ENCODE assay signal across 25 cellular contexts in genomic region chr13:107881362-107881761, GRCh38.
DNase-seq lines count a peak whose midpoint lies in the region; ATAC-seq, FAIRE-seq and TF ChIP-seq lines count a peak whose summit lies in the region.
"Had no signal": no experiment of that assay in that cellular context is flagged by ENCODE, and none has a peak within 500 bp of the region (broad histone marks: within the 10 kb centered on the region; RNA-seq: fewer than 3 reads in every experiment).

No MANE protein-coding gene starts in this region.

- H3K4me1 ChIP-seq in GM23248 (ENCODE audit: insufficient read depth): peaks cover 31% of the 10 kb centered on the region
- H3K4me1 ChIP-seq in PC-3 (ENCODE audit: insufficient read depth, low read length): peaks cover 58% of the 10 kb centered on the region
- H3K4me1 ChIP-seq in astrocyte (ENCODE audit: insufficient read depth, low read length): no peaks in the 10 kb centered on the region
- no peaks in the 10 kb centered on the region for H3K4me1 ChIP-seq in smooth muscle cell (ENCODE audit: low read depth)
- H3K4me1 ChIP-seq in CD8-positive, alpha-beta memory T cell (ENCODE audit: insufficient read depth, low read length): no peaks in the 10 kb centered on the region
- H3K4me1 ChIP-seq: HAP-1 had no signal

- H4K20me1 ChIP-seq in GM23248 (ENCODE audit: insufficient read depth): no peaks in the 10 kb centered on the region
- no peaks in the 10 kb centered on the region for H4K20me1 ChIP-seq in PC-3 (ENCODE audit: low read length)
- no peaks in the 10 kb centered on the region for H4K20me1 ChIP-seq in astrocyte (ENCODE audit: insufficient read depth, low read length)
- no peaks in the 10 kb centered on the region for H4K20me1 ChIP-seq in smooth muscle cell (ENCODE audit: low read depth)

- ATAC-seq in PC-3 (peak; percentile 86), GM18498 (IDR thresholded peaks at IDR 0.05; ENCODE audit: unreplicated experiment) (no peak)
- ATAC-seq: SK-N-SH treated with all-trans-retinoic acid at 6 μM for 48 hours had no signal

- H3K79me2 ChIP-seq in GM23248 (ENCODE audit: insufficient read depth): no peaks in the 10 kb centered on the region
- H3K79me2 ChIP-seq in PC-3 (ENCODE audit: low read length): peaks cover 36% of the 10 kb centered on the region
- no peaks in the 10 kb centered on the region for H3K79me2 ChIP-seq in astrocyte (ENCODE audit: insufficient read depth, low read length)
- no peaks in the 10 kb centered on the region for H3K79me2 ChIP-seq in smooth muscle cell (ENCODE audit: low read depth)

- in situ Hi-C loops in GM23248 (cut with MboI): no loop called here

- H3K9me3 ChIP-seq in GM23248 (ENCODE audit: low read depth) (no peaks in the 10 kb centered on the region), PC-3 (ENCODE audit: low read length) (no peaks in the 10 kb centered on the region), astrocyte (ENCODE audit: insufficient read depth, low read depth, low read length) (no peaks in the 10 kb centered on the region), smooth muscle cell (replicated peaks; ENCODE audit: low read depth) (no peaks in the 10 kb centered on the region)
- no peaks in the 10 kb centered on the region for H3K9me3 ChIP-seq in CD8-positive, alpha-beta memory T cell (ENCODE audit: low read length)
- H3K9me3 ChIP-seq: HAP-1 had no signal

- H3K27ac Mint-ChIP-seq in astrocyte (ENCODE audit: unreplicated experiment): no peak overlapping the region
- H3K27ac Mint-ChIP-seq in CD8-positive, alpha-beta memory T cell: no peak overlapping the region

- peaks cover 22% of the 10 kb centered on the region; the same call in 1 of the 2 replicates for H3F3A ChIP-seq in GM23248 (ENCODE audit: insufficient read depth)
- H3F3A ChIP-seq in PC-3 (ENCODE audit: low read length, unreplicated experiment): peaks cover 4% of the 10 kb centered on the region
- H3F3A ChIP-seq in smooth muscle cell (ENCODE audit: low read depth): no peaks in the 10 kb centered on the region

- no peak for TF ChIP-seq CTCF in PC-3 (conservative IDR thresholded peaks at IDR 0.05; ENCODE audit: low read depth, low read length)
- TF ChIP-seq CTCF in astrocyte (IDR thresholded peaks at IDR 0.05; ENCODE audit: insufficient read depth, low read depth, low read length): no peak
- no peak for TF ChIP-seq CTCF in fibroblast of villous mesenchyme (IDR thresholded peaks at IDR 0.05; ENCODE audit: insufficient read depth, low read depth, low read length)
- TF ChIP-seq CTCF in smooth muscle cell (IDR thresholded peaks at IDR 0.05; ENCODE audit: borderline replicate concordance, insufficient read depth, poor library complexity, severe bottlenecking): no peak

- no peak overlapping the region for H3K27ac ChIP-seq in GM23248
- H3K27ac ChIP-seq in PC-3 (ENCODE audit: low read length): peak overlapping the region; percentile 76
- H3K27ac ChIP-seq in astrocyte (ENCODE audit: low read depth, low read length): no peak overlapping the region
- no peak overlapping the region for H3K27ac ChIP-seq in smooth muscle cell (ENCODE audit: low read depth)
- no peak overlapping the region for H3K27ac ChIP-seq in CD8-positive, alpha-beta memory T cell (ENCODE audit: low read depth, low read length)
- H3K27ac ChIP-seq: C4-2B had no signal

- CTCF ChIA-PET in PC-3 (lab: Charles Lee): no interaction called here
- CTCF ChIA-PET in CD8-positive, alpha-beta memory T cell (lab: Charles Lee): no interaction called here

- H3K9me2 ChIP-seq in GM23248 (ENCODE audit: insufficient read depth): no peaks in the 10 kb centered on the region
- no peaks in the 10 kb centered on the region for H3K9me2 ChIP-seq in PC-3 (replicated peaks; ENCODE audit: low read length)

- peaks cover 18% of the 10 kb centered on the region for H3K4me1 Mint-ChIP-seq in astrocyte (ENCODE audit: low read depth, unreplicated experiment)
- H3K4me1 Mint-ChIP-seq in CD8-positive, alpha-beta memory T cell: no peaks in the 10 kb centered on the region

- intact Hi-C loops in PC-3 (cut with micrococcal nuclease): loop anchor here (1.0 to 5.0 kb wide), 5 partner anchors 201 to 674 kb away; partner anchors contain the start of genes ABHD13 and LIG4

- H3K27me3 ChIP-seq in GM23248 (replicated peaks; ENCODE audit: insufficient read depth) (peaks cover 7% of the 10 kb centered on the region; the same call in 1 of the 2 replicates), PC-3 (ENCODE audit: low read length) (no peaks in the 10 kb centered on the region), astrocyte (ENCODE audit: insufficient read depth, low read length) (no peaks in the 10 kb centered on the region), smooth muscle cell (ENCODE audit: low read depth) (no peaks in the 10 kb centered on the region)
- H3K27me3 ChIP-seq in CD8-positive, alpha-beta memory T cell (ENCODE audit: insufficient read depth, low read length, poor library complexity, severe bottlenecking): no peaks in the 10 kb centered on the region

- H3K27me3 Mint-ChIP-seq in astrocyte (ENCODE audit: low read depth, unreplicated experiment): no peaks in the 10 kb centered on the region
- H3K27me3 Mint-ChIP-seq in CD8-positive, alpha-beta memory T cell: no peaks in the 10 kb centered on the region

- H3K4me2 ChIP-seq in GM23248 (ENCODE audit: unreplicated experiment) (peak overlapping the region; percentile 43), PC-3 (ENCODE audit: low read length) (peak overlapping the region; percentile 78), astrocyte (ENCODE audit: low read length) (no peak overlapping the region), smooth muscle cell (no peak overlapping the region)

- H2AFZ ChIP-seq in GM23248 (no peak overlapping the region), PC-3 (ENCODE audit: low read length) (no peak overlapping the region), astrocyte (ENCODE audit: low read depth, low read length) (no peak overlapping the region), smooth muscle cell (ENCODE audit: low read depth) (no peak overlapping the region)

- no peak for FAIRE-seq in astrocyte (lab: Jason Lieb, UNC)
- FAIRE-seq: A204.1, D721Med had no signal

- no peak overlapping the region for H3K4me3 Mint-ChIP-seq in astrocyte (ENCODE audit: unreplicated experiment)
- H3K4me3 Mint-ChIP-seq in CD8-positive, alpha-beta memory T cell: no peak overlapping the region

- H3K4me3 ChIP-seq in GM23248 (no peak overlapping the region), PC-3 (ENCODE audit: low read length) (peak overlapping the region; percentile 34), astrocyte (ENCODE audit: insufficient read depth, low read depth, low read length) (no peak overlapping the region), fibroblast of villous mesenchyme (ENCODE audit: low read depth, low read length) (no peak overlapping the region), smooth muscle cell (no peak overlapping the region)
- no peak overlapping the region for H3K4me3 ChIP-seq in CD8-positive, alpha-beta memory T cell (ENCODE audit: low read length)
- H3K4me3 ChIP-seq: HAP-1 had no signal

- WGBS in GM23248 (ENCODE audit: low coverage in 1 of 2, low lambda C conversion rate in 2 of 2, missing lambda C conversion rate in 2 of 2), 2 experiments: 32 to 39% methylated on average over 3 of the region's 3 CpGs
- WGBS in smooth muscle cell (ENCODE audit: low lambda C conversion rate): 85% methylated on average over 3 of the region's 3 CpGs

- H3K36me3 ChIP-seq in GM23248 (ENCODE audit: low read depth): no peaks in the 10 kb centered on the region
- no peaks in the 10 kb centered on the region for H3K36me3 ChIP-seq in PC-3 (ENCODE audit: low read depth, low read length)
- H3K36me3 ChIP-seq in astrocyte (ENCODE audit: insufficient read depth, low read length): no peaks in the 10 kb centered on the region
- H3K36me3 ChIP-seq in smooth muscle cell (ENCODE audit: low read depth): no peaks in the 10 kb centered on the region
- H3K36me3 ChIP-seq in CD8-positive, alpha-beta memory T cell (ENCODE audit: insufficient read depth, low read length): no peaks in the 10 kb centered on the region
- H3K36me3 ChIP-seq: HAP-1 had no signal

- DNase-seq in GM23248 (peak; percentile 55), PC-3 (peak; percentile 89), astrocyte (ENCODE audit: low read depth) (peak; percentile 22), fibroblast of villous mesenchyme (ENCODE audit: low read depth) (peak; percentile 38), smooth muscle cell (lab: John Stamatoyannopoulos, UW; ENCODE audit: unreplicated experiment) (no peak), GM19240 (ENCODE audit: insufficient read length, low spot score) (no peak)
- DNase-seq in CD8-positive, alpha-beta memory T cell: no peak
- DNase-seq: DMS53, EL, GF-D8, Karpas-422, NCI-H1694 treated with DMSO at 0.1 percent for 48 hours, NCI-H2081 treated with DMSO at 0.1 percent for 48 hours, NCI-H2171 treated with DMSO at 0.1 percent for 48 hours, NCI-H446, NCI-H526, OCI-M1, RPMI8226, SHP77 treated with DMSO at 0.1 percent for 48 hours had no signal

- H3K9ac ChIP-seq in GM23248 (no peak overlapping the region), PC-3 (ENCODE audit: low read length) (no peak overlapping the region), astrocyte (ENCODE audit: low read length) (no peak overlapping the region), smooth muscle cell (ENCODE audit: low read depth) (no peak overlapping the region)

- POLR2A ChIA-PET in PC-3 (lab: Charles Lee; ENCODE audit: unreplicated experiment): interaction anchor here (0.6 kb wide), 1 partner anchor 11 kb away, joined by 5 read pairs; no protein-coding TSS in a partner anchor
- POLR2A ChIA-PET in CD8-positive, alpha-beta memory T cell (lab: Charles Lee): no interaction called here

- H3K36me3 Mint-ChIP-seq in astrocyte (ENCODE audit: low read depth, unreplicated experiment): no peaks in the 10 kb centered on the region
- no peaks in the 10 kb centered on the region for H3K36me3 Mint-ChIP-seq in CD8-positive, alpha-beta memory T cell

- peaks cover 2% of the 10 kb centered on the region for H3K9me3 Mint-ChIP-seq in astrocyte (ENCODE audit: unreplicated experiment)
- peaks cover 3 to 13% (median 7%) of the 10 kb centered on the region in 5 donors for H3K9me3 Mint-ChIP-seq in CD8-positive, alpha-beta memory T cell

- no TSS peak for BruUV-seq in PC-3 (replicated peaks; lab: Mats Ljungman, UMichigan)

Comparison
In these comparisons a context has a peak if more than half of its experiments do, and no peak if none do; other contexts are left out.
1. DNase-seq: peak in GM23248 (single experiment), PC-3 (single experiment), astrocyte (single experiment) and fibroblast of villous mesenchyme (single experiment); none in smooth muscle cell (single experiment), CD8-positive, alpha-beta memory T cell (0 of 5) and GM19240 (single experiment).
2. H3K4me2 ChIP-seq: peak in GM23248 (single experiment) and PC-3 (single experiment); none in astrocyte (single experiment) and smooth muscle cell (single experiment).